Comparison of ENCODE assay signal across 17 cellular contexts in genomic region chr19:8477889-8478288, GRCh38. TPM values are rescaled to one million over a fixed set of nuclear protein-coding genes. Genes with fewer than 3 reads are reported as not detected.
DNase-seq lines count a peak whose midpoint lies in the region; ATAC-seq and TF ChIP-seq lines count a peak whose summit lies in the region.
"Had no signal": no experiment of that assay in that cellular context is flagged by ENCODE, and none has a peak within 500 bp of the region (broad histone marks: within the 10 kb centered on the region; RNA-seq: fewer than 3 reads in every experiment).

No MANE protein-coding gene starts in this region.

- DNase-seq in DND-41 (no peak), HFFc6 (no peak), neuronal stem cell (ENCODE audit: low spot score) (no peak), mesothelial cell of epicardium (ENCODE audit: low spot score in 2 of 2, unreplicated experiment in 2 of 2) (no peak), islet precursor cell (no peak), anterior cingulate cortex (lab: John Stamatoyannopoulos, UW) (no peak)
- no peak for DNase-seq in activated naive CD8-positive, alpha-beta T cell treated with anti-CD3 and anti-CD28 coated beads, Interleukin-2, amount 50 U/mL, for 24 hours
- DNase-seq in stimulated activated CD4-positive, alpha-beta T cell treated with anti-CD3 and anti-CD28 coated beads, Interleukin-12 subunit alpha, Interleukin-12 subunit beta, amount 100 ng/mL, for 4 hours: no peak
- DNase-seq: foreskin melanocyte; lower lobe of right lung; naive B cell; NCI-H1436 treated with DMSO at 0.1 percent for 48 hours; NCI-H446 treated with DMSO at 0.1 percent for 48 hours; SIG-M5; stimulated activated CD4-positive, alpha-beta T cell treated with anti-CD3 and anti-CD28 coated beads, Interleukin-2, amount 100 ng/mL, for 24 hours; transverse colon had no signal

- H3K27me3 Mint-ChIP-seq in HFFc6 (ENCODE audit: insufficient read depth) (no peaks in the 10 kb centered on the region; the same call in none of the 2 replicates), mesothelial cell of epicardium (ENCODE audit: low read depth) (no peaks in the 10 kb centered on the region)
- no peaks in the 10 kb centered on the region for H3K27me3 Mint-ChIP-seq in activated naive CD8-positive, alpha-beta T cell treated with anti-CD3 and anti-CD28 coated beads, Interleukin-2, amount 50 U/mL, for 24 hours
- H3K27me3 Mint-ChIP-seq: naive B cell had no signal

- no peak overlapping the region for H3K18ac ChIP-seq in neuronal stem cell (ENCODE audit: low read length)

- no peak overlapping the region for H3K14ac ChIP-seq in neuronal stem cell (ENCODE audit: low read length)

- H3K36me3 Mint-ChIP-seq in HFFc6 (ENCODE audit: low read depth) (peaks cover 23% of the 10 kb centered on the region), mesothelial cell of epicardium (peaks cover 33% of the 10 kb centered on the region)
- H3K36me3 Mint-ChIP-seq in activated naive CD8-positive, alpha-beta T cell treated with anti-CD3 and anti-CD28 coated beads, Interleukin-2, amount 50 U/mL, for 24 hours (ENCODE audit: low read depth): peaks cover 73% of the 10 kb centered on the region

- no peak overlapping the region for H2AK5ac ChIP-seq in neuronal stem cell (ENCODE audit: low read depth, low read length)

- H3K4me3 ChIP-seq in DND-41 (ENCODE audit: low read depth in 1 of 2, low read length in 2 of 2): no peak overlapping the region
- H3K4me3 ChIP-seq in neuronal stem cell (ENCODE audit: low read length in 2 of 2): no peak overlapping the region
- H3K4me3 ChIP-seq: BLaER1, lower lobe of right lung, transverse colon had no signal

- H3K4me1 Mint-ChIP-seq in HFFc6 (ENCODE audit: low read depth) (peaks cover 12% of the 10 kb centered on the region), mesothelial cell of epicardium (no peaks in the 10 kb centered on the region)
- H3K4me1 Mint-ChIP-seq in activated naive CD8-positive, alpha-beta T cell treated with anti-CD3 and anti-CD28 coated beads, Interleukin-2, amount 50 U/mL, for 24 hours: peaks cover 76% of the 10 kb centered on the region

- H3K4me3 Mint-ChIP-seq in HFFc6 (no peak overlapping the region), mesothelial cell of epicardium (no peak overlapping the region)
- H3K4me3 Mint-ChIP-seq in activated naive CD8-positive, alpha-beta T cell treated with anti-CD3 and anti-CD28 coated beads, Interleukin-2, amount 50 U/mL, for 24 hours: no peak overlapping the region
- H3K4me3 Mint-ChIP-seq: naive B cell had no signal

- H3K36me3 ChIP-seq in DND-41 (ENCODE audit: insufficient read depth, low read length) (peaks cover 93% of the 10 kb centered on the region), neuronal stem cell (replicated peaks in 1 of 2; ENCODE audit: control insufficient read depth in 2 of 2, insufficient read depth in 2 of 2, low read length in 2 of 2) (peaks cover 56 to 95% of the 10 kb centered on the region in 2 donors)

- no peak overlapping the region for H3K4me2 ChIP-seq in DND-41 (ENCODE audit: insufficient read depth, low read length)
- no peak overlapping the region for H3K4me2 ChIP-seq in neuronal stem cell (ENCODE audit: insufficient read depth, low read length, poor library complexity, severe bottlenecking)
- H3K4me2 ChIP-seq: BLaER1 had no signal

- H3K9ac ChIP-seq in DND-41 (ENCODE audit: low read depth, low read length): no peak overlapping the region
- H3K9ac ChIP-seq in neuronal stem cell (ENCODE audit: low read depth, low read length, poor library complexity): no peak overlapping the region
- H3K9ac ChIP-seq: BLaER1 had no signal

- H3K9me3 ChIP-seq in DND-41 (ENCODE audit: insufficient read depth, low read length, severe bottlenecking) (no peaks in the 10 kb centered on the region), neuronal stem cell (replicated peaks in 1 of 2; ENCODE audit: control insufficient read depth in 2 of 2, insufficient read depth in 1 of 2, low read depth in 1 of 2, low read length in 2 of 2) (no peaks in the 10 kb centered on the region)
- H3K9me3 ChIP-seq: BLaER1, lower lobe of right lung, transverse colon had no signal

- no peak overlapping the region for H2BK15ac ChIP-seq in neuronal stem cell (ENCODE audit: low read length)

- TF ChIP-seq CTCF in DND-41 (IDR thresholded peaks at IDR 0.05; ENCODE audit: borderline replicate concordance, extremely low read depth, low read length, poor library complexity, severe bottlenecking): no peak
- TF ChIP-seq CTCF in HFFc6 (IDR thresholded peaks at IDR 0.05): no peak
- no peak for TF ChIP-seq CTCF in mesothelial cell of epicardium (IDR thresholded peaks at IDR 0.05; ENCODE audit: unreplicated experiment)

- H4K8ac ChIP-seq in neuronal stem cell (ENCODE audit: low read depth, low read length): no peak overlapping the region

- peaks cover 77% of the 10 kb centered on the region for H4K20me1 ChIP-seq in DND-41 (ENCODE audit: insufficient read depth, low read length)

- no peak overlapping the region for H4K91ac ChIP-seq in neuronal stem cell (ENCODE audit: low read depth, low read length, poor library complexity)

- H3K9me3 Mint-ChIP-seq in HFFc6 (no peaks in the 10 kb centered on the region), mesothelial cell of epicardium (no peaks in the 10 kb centered on the region)
- no peaks in the 10 kb centered on the region for H3K9me3 Mint-ChIP-seq in activated naive CD8-positive, alpha-beta T cell treated with anti-CD3 and anti-CD28 coated beads, Interleukin-2, amount 50 U/mL, for 24 hours
- H3K9me3 Mint-ChIP-seq: naive B cell had no signal

- peak overlapping the region; percentile 16 for H2BK5ac ChIP-seq in neuronal stem cell (ENCODE audit: low read length)

- peaks cover 19% of the 10 kb centered on the region for H3K79me1 ChIP-seq in neuronal stem cell (ENCODE audit: low read depth, low read length)

- peaks cover 100% of the 10 kb centered on the region for H3K79me2 ChIP-seq in DND-41 (ENCODE audit: insufficient read depth, low read length)

- H3K27ac Mint-ChIP-seq in HFFc6 (peak overlapping the region; percentile 2; the same call in 1 of the 2 replicates), mesothelial cell of epicardium (no peak overlapping the region)
- peak overlapping the region; percentile 40 for H3K27ac Mint-ChIP-seq in activated naive CD8-positive, alpha-beta T cell treated with anti-CD3 and anti-CD28 coated beads, Interleukin-2, amount 50 U/mL, for 24 hours

- H3K4me1 ChIP-seq in DND-41 (ENCODE audit: insufficient read depth, low read length): no peaks in the 10 kb centered on the region
- no peaks in the 10 kb centered on the region for H3K4me1 ChIP-seq in neuronal stem cell (ENCODE audit: control insufficient read depth in 2 of 2, insufficient read depth in 1 of 2, low read depth in 1 of 2, low read length in 2 of 2)

- no peak overlapping the region for H3K23ac ChIP-seq in neuronal stem cell (ENCODE audit: low read depth, low read length, poor library complexity)

- no peak overlapping the region for H2AFZ ChIP-seq in DND-41 (ENCODE audit: low read depth, low read length)
- H2AFZ ChIP-seq in neuronal stem cell (ENCODE audit: low read length): no peak overlapping the region

- no peaks in the 10 kb centered on the region for H3K27me3 ChIP-seq in DND-41 (ENCODE audit: insufficient read depth, low read length, poor library complexity)
- H3K27me3 ChIP-seq in neuronal stem cell (ENCODE audit: control insufficient read depth in 3 of 3, insufficient read depth in 3 of 3, low read depth in 1 of 3, low read length in 3 of 3): no peaks in the 10 kb centered on the region
- H3K27me3 ChIP-seq: BLaER1, transverse colon had no signal

- H3K4ac ChIP-seq in neuronal stem cell (ENCODE audit: low read length): no peak overlapping the region

- peak; percentile 39; the same call in 2 of the 3 replicates for ATAC-seq in DND-41 (ENCODE audit: insufficient read depth, low read depth)
- no peak for ATAC-seq in activated naive CD8-positive, alpha-beta T cell treated with anti-CD3 and anti-CD28 coated beads, Interleukin-2, amount 50 U/mL, for 24 hours
- ATAC-seq: lower lobe of right lung had no signal

- no peak overlapping the region for H2BK120ac ChIP-seq in neuronal stem cell (ENCODE audit: low read depth, low read length)

- no peak overlapping the region for H2BK12ac ChIP-seq in neuronal stem cell (ENCODE audit: low read length)

- WGBS in neuronal stem cell (ENCODE audit: extremely low coverage in 2 of 2, insufficient read length in 2 of 2, insufficient replicate concordance in 1 of 2), 2 donors: no CpG with 5 or more reads among the region's 4 CpGs

- H3K27ac ChIP-seq in DND-41 (ENCODE audit: low read length) (no peak overlapping the region), neuronal stem cell (replicated peaks; ENCODE audit: low read length) (no peak overlapping the region)
- H3K27ac ChIP-seq: BLaER1, lower lobe of right lung, transverse colon had no signal

RNA-seq across cellular contexts. Expression of gene PRAM1, which starts 24.6 kb away (rescaled TPM):
- under 1 TPM in 2 of 6 experiments, not detected in 4; 0.21 TPM for total RNA-seq in HFFc6 (2021; fragmentation: NEBNext Ultra II Directional; extraction: Animal tissue kit (Norgen Biotek cat#: 25700))
- 1.2 TPM for polyA plus RNA-seq in neuronal stem cell (2013, experiment 1 of 2)
- polyA plus RNA-seq in neuronal stem cell (2013, experiment 2 of 2): 1.2 TPM
- total RNA-seq in mesothelial cell of epicardium: 0.70 to 1.2 TPM (median 0.94 TPM) in 3 replicates

RNA-seq across cellular contexts. Expression of gene HNRNPM, which starts 33.1 kb away (rescaled TPM):
- 100 to 1,000 TPM; 144 to 217 (median 194) TPM for total RNA-seq in HFFc6 (2021; fragmentation: NEBNext Ultra II Directional; extraction: Animal tissue kit (Norgen Biotek cat#: 25700))
- 112 TPM for polyA plus RNA-seq in neuronal stem cell (2013, experiment 1 of 2)
- 111 TPM for polyA plus RNA-seq in neuronal stem cell (2013, experiment 2 of 2)
- 249 to 259 TPM (median 252 TPM) in 3 replicates for total RNA-seq in mesothelial cell of epicardium

RNA-seq across cellular contexts. Expression of gene ZNF414, which starts 36.1 kb away (rescaled TPM):
- total RNA-seq in HFFc6 (2021; fragmentation: NEBNext Ultra II Directional; extraction: Animal tissue kit (Norgen Biotek cat#: 25700)): 10 to 100 TPM; 20.1 to 27.2 (median 25.5) TPM
- 32.3 TPM for polyA plus RNA-seq in neuronal stem cell (2013, experiment 1 of 2)
- polyA plus RNA-seq in neuronal stem cell (2013, experiment 2 of 2): 33.4 TPM
- 33.5 to 37.1 TPM (median 35.5 TPM) in 3 replicates for total RNA-seq in mesothelial cell of epicardium
